In genomic region chr13:21735621-21736401, GRCh38 we compare ENCODE assay signal across 13 cellular contexts.
DNase-seq lines count a peak whose midpoint lies in the region; ATAC-seq and TF ChIP-seq lines count a peak whose summit lies in the region.
"Had no signal": no experiment of that assay in that cellular context is flagged by ENCODE, and none has a peak within 500 bp of the region (broad histone marks: within the 10 kb centered on the region; RNA-seq: fewer than 3 reads in every experiment).

No MANE protein-coding gene starts in this region.

- peak; percentile 70 for DNase-seq in NCI-H1092 treated with DMSO at 0.1 percent for 48 hours (lab: John Stamatoyannopoulos, UW)
- DNase-seq in astrocyte of the hippocampus (ENCODE audit: low read depth, low spot score), result peak; percentile 69
- DNase-seq in kidney tubule cell (ENCODE audit: low spot score), result peak; percentile 36
- DNase-seq in activated CD8-positive, alpha-beta T cell treated with anti-CD3 and anti-CD28 coated beads for 36 hours, result no peak
- DNase-seq in CD1c-positive myeloid dendritic cell (ENCODE audit: extremely low spot score), result no peak
- DNase-seq in NCI-H2171 (lab: John Stamatoyannopoulos, UW), result no peak
- DNase-seq: activated CD4-positive, CD25-positive, alpha-beta regulatory T cell; CD4-positive, alpha-beta memory T cell; GDM1; midbrain; NCI-H2107; stimulated activated naive CD4-positive, alpha-beta T cell treated with Interleukin-2 at 50 U/mL for 16 hours had no signal

- TF ChIP-seq CTCF in activated CD8-positive, alpha-beta T cell treated with anti-CD3 and anti-CD28 coated beads for 36 hours (IDR thresholded peaks at IDR 0.05), result no peak

- H3K36me3 Mint-ChIP-seq in activated CD8-positive, alpha-beta T cell treated with anti-CD3 and anti-CD28 coated beads for 36 hours (ENCODE audit: low read depth), result no peaks in the 10 kb centered on the region
- H3K36me3 Mint-ChIP-seq: CD4-positive, alpha-beta memory T cell had no signal

- CTCF ChIA-PET in activated CD8-positive, alpha-beta T cell treated with anti-CD3 and anti-CD28 coated beads for 36 hours (lab: Charles Lee), result interaction anchor here (0.8 kb wide), 1 partner anchor 98 kb away, joined by 3 read pairs; no protein-coding TSS in a partner anchor

- H3K4me1 ChIP-seq in skeletal muscle tissue (ENCODE audit: control insufficient read depth in 3 of 3, insufficient read depth in 3 of 3, low read length in 3 of 3), result peaks cover 10 to 28% (median 25%) of the 10 kb centered on the region in 3 donors

- no peak for ATAC-seq in activated CD8-positive, alpha-beta T cell treated with anti-CD3 and anti-CD28 coated beads for 36 hours

- H3K9ac ChIP-seq in skeletal muscle tissue (ENCODE audit: low read depth in 1 of 3, low read length in 3 of 3), result peak overlapping the region; percentile 25 to 55 (median 54)

- intact Hi-C loops in activated CD8-positive, alpha-beta T cell treated with anti-CD3 and anti-CD28 coated beads for 36 hours (cut with micrococcal nuclease), result no loop called here

- H3K27ac ChIP-seq in skeletal muscle tissue (ENCODE audit: low read depth, low read length), result peak overlapping the region; percentile 28

- no peak overlapping the region for H3K4me3 Mint-ChIP-seq in activated CD8-positive, alpha-beta T cell treated with anti-CD3 and anti-CD28 coated beads for 36 hours

- peak overlapping the region in 2 of 3 donors; percentile 4 to 58 for H3K4me3 ChIP-seq in skeletal muscle tissue (ENCODE audit: low read length in 3 of 3)

- no peaks in the 10 kb centered on the region for H3K4me1 Mint-ChIP-seq in activated CD8-positive, alpha-beta T cell treated with anti-CD3 and anti-CD28 coated beads for 36 hours (ENCODE audit: low read depth)
- H3K4me1 Mint-ChIP-seq: CD4-positive, alpha-beta memory T cell had no signal

- H3K9me3 Mint-ChIP-seq in activated CD8-positive, alpha-beta T cell treated with anti-CD3 and anti-CD28 coated beads for 36 hours, result no peaks in the 10 kb centered on the region

- POLR2A ChIA-PET in activated CD8-positive, alpha-beta T cell treated with anti-CD3 and anti-CD28 coated beads for 36 hours (lab: Charles Lee), result no interaction called here

- peaks cover 9% of the 10 kb centered on the region for H3K27me3 Mint-ChIP-seq in activated CD8-positive, alpha-beta T cell treated with anti-CD3 and anti-CD28 coated beads for 36 hours

- H3K36me3 ChIP-seq in skeletal muscle tissue (ENCODE audit: control insufficient read depth in 3 of 3, insufficient read depth in 3 of 3, low read length in 3 of 3), result peaks cover 0 to 2% (median 0%) of the 10 kb centered on the region in 3 donors

- peaks cover 0 to 7% (median 0%) of the 10 kb centered on the region in 3 donors for H3K27me3 ChIP-seq in skeletal muscle tissue (ENCODE audit: control insufficient read depth in 3 of 3, insufficient read depth in 3 of 3, low read length in 3 of 3)

- no peak overlapping the region for H3K27ac Mint-ChIP-seq in activated CD8-positive, alpha-beta T cell treated with anti-CD3 and anti-CD28 coated beads for 36 hours
- H3K27ac Mint-ChIP-seq: CD4-positive, alpha-beta memory T cell had no signal

- H3K9me3 ChIP-seq in skeletal muscle tissue (ENCODE audit: control insufficient read depth in 3 of 3, low read length in 3 of 3), result peaks cover 3 to 8% (median 6%) of the 10 kb centered on the region in 3 donors

Comparison
In these comparisons a context has a peak if more than half of its experiments do, and no peak if none do; other contexts are left out.
1. DNase-seq: peak in NCI-H1092 treated with DMSO at 0.1 percent for 48 hours (single experiment), astrocyte of the hippocampus (single experiment) and kidney tubule cell (single experiment); none in activated CD8-positive, alpha-beta T cell treated with anti-CD3 and anti-CD28 coated beads for 36 hours (single experiment), CD1c-positive myeloid dendritic cell (single experiment) and NCI-H2171 (single experiment).